ENCODE assay signal across 8 cellular contexts in genomic region chr10:103884681-103885139, GRCh38. TPM values are rescaled to one million over a fixed set of nuclear protein-coding genes. Genes with fewer than 3 reads are reported as not detected.
A peak's percentile ranks its signal among the peaks of the same experiment; 100 is the strongest.
DNase-seq lines count a peak whose midpoint lies in the region; ATAC-seq and TF ChIP-seq lines count a peak whose summit lies in the region.

No MANE protein-coding gene starts in this region.

- H3K9me3 ChIP-seq in OCI-LY7 (ENCODE audit: low read length) (no peaks in the 10 kb centered on the region), vagina (no peaks in the 10 kb centered on the region)

- TF ChIP-seq CTCF in OCI-LY7 (conservative IDR thresholded peaks at IDR 0.05; ENCODE audit: low read length) = peak; percentile 91
- TF ChIP-seq CTCF in chondrocyte (IDR thresholded peaks at IDR 0.05) = peak; percentile 88
- peak; percentile 55 to 70 (median 61) for TF ChIP-seq CTCF in vagina (IDR thresholded peaks at IDR 0.05)

- no peak overlapping the region for H3K4me3 ChIP-seq in Jurkat, Clone E6-1 (ENCODE audit: low read length)
- H3K4me3 ChIP-seq in OCI-LY7 (ENCODE audit: low read depth, low read length, poor library complexity, severe bottlenecking) = no peak overlapping the region
- H3K4me3 ChIP-seq in vagina = no peak overlapping the region

- no peaks in the 10 kb centered on the region for H4K20me1 ChIP-seq in OCI-LY7 (ENCODE audit: insufficient read depth, low read length)

- no peak overlapping the region for H2AFZ ChIP-seq in OCI-LY7 (ENCODE audit: low read length)

- peaks cover 7% of the 10 kb centered on the region; the same call in 1 of the 2 replicates for H3K36me3 ChIP-seq in OCI-LY7 (ENCODE audit: insufficient read depth, low read length)
- H3K36me3 ChIP-seq in vagina = peaks cover 0 to 31% of the 10 kb centered on the region in 2 donors

- no peaks in the 10 kb centered on the region for H3K27me3 ChIP-seq in vagina

- H3K4me1 Mint-ChIP-seq in chondrocyte (ENCODE audit: low read depth) = peaks cover 23% of the 10 kb centered on the region

- POLR2A ChIA-PET in OCI-LY7 (lab: Charles Lee) = interaction anchor here (0.5 to 0.7 kb wide), 2 partner anchors 238 to 277 kb away, joined by 3 to 4 read pairs; partner anchors contain the start of gene SFR1

- intact Hi-C loops in Right ventricle myocardium inferior (cut with DNase I) (loop anchor here (5.0 kb wide), 2 partner anchors 143 to 198 kb away; no protein-coding TSS in a partner anchor), cardiac septum (cut with DNase I) (loop anchor here (5.0 kb wide), 2 partner anchors 83 to 158 kb away; partner anchors contain the start of gene SLK), OCI-LY7 (cut with micrococcal nuclease; ENCODE audit: unreplicated experiment) (loop anchor here (1.0 kb wide), 1 partner anchor 171 kb away; no protein-coding TSS in a partner anchor), vagina (cut with DNase I) (no loop called here)

- ATAC-seq in Right ventricle myocardium inferior = peak; percentile 58
- ATAC-seq in left lobe of liver = peak; percentile 83

- H3K79me2 ChIP-seq in OCI-LY7 (ENCODE audit: insufficient read depth, low read depth, low read length) = no peaks in the 10 kb centered on the region

- DNase-seq in Right ventricle myocardium inferior (ENCODE audit: missing footprints) (no peak), cardiac septum (ENCODE audit: low spot score) (no peak), OCI-LY7 (ENCODE audit: low spot score) (peak; percentile 49), chondrocyte (ENCODE audit: low spot score) (no peak), left lobe of liver (ENCODE audit: low spot score) (no peak), vagina (ENCODE audit: extremely low spot score in 2 of 2) (peak in 1 of 2 donors; percentile 79)
- peak; percentile 60 for DNase-seq in Jurkat, Clone E6-1 (ENCODE audit: low read depth, low spot score)
- DNase-seq in activated effector memory CD4-positive, alpha-beta T cell treated with anti-CD3 and anti-CD28 coated beads, Interleukin-2, amount 50 U/mL, for 16 hours = no peak

- H3K4me2 ChIP-seq in OCI-LY7 (ENCODE audit: low read length) = no peak overlapping the region

- TF ChIP-seq POLR2A in vagina (IDR thresholded peaks at IDR 0.05) = no peak

- CTCF ChIA-PET in OCI-LY7 (lab: Charles Lee; ENCODE audit: unreplicated experiment) = no interaction called here

- H3K4me3 Mint-ChIP-seq in chondrocyte (ENCODE audit: unreplicated experiment) = no peak overlapping the region

- H3K36me3 Mint-ChIP-seq in chondrocyte (ENCODE audit: low read depth) = peaks cover 16% of the 10 kb centered on the region

- H3K9me2 ChIP-seq in OCI-LY7 (ENCODE audit: insufficient read depth, low read length) = no peaks in the 10 kb centered on the region

- no peaks in the 10 kb centered on the region for H3K27me3 Mint-ChIP-seq in chondrocyte (ENCODE audit: low read depth)

- no peaks in the 10 kb centered on the region for H3K9me3 Mint-ChIP-seq in chondrocyte (ENCODE audit: low read depth)

- H3K27ac ChIP-seq in OCI-LY7 (ENCODE audit: low read depth, low read length, poor library complexity, severe bottlenecking) = no peak overlapping the region
- H3K27ac ChIP-seq in vagina = no peak overlapping the region

- H3K27ac Mint-ChIP-seq in chondrocyte (ENCODE audit: unreplicated experiment) = no peak overlapping the region

- BruUV-seq in OCI-LY7 (replicated peaks; lab: Mats Ljungman, UMichigan) = no TSS peak

- H3K4me1 ChIP-seq in OCI-LY7 (ENCODE audit: insufficient read depth, low read length, poor library complexity, severe bottlenecking) = no peaks in the 10 kb centered on the region
- H3K4me1 ChIP-seq in vagina = peaks cover 42% of the 10 kb centered on the region

RNA-seq across cellular contexts. Expression of gene SH3PXD2A, which starts 29.3 kb away (rescaled TPM):
- total RNA-seq in Right ventricle myocardium inferior = 28.7 TPM
- 45.0 TPM for total RNA-seq in cardiac septum
- 16.9 TPM for polyA plus RNA-seq in Jurkat, Clone E6-1 (2012; ENCODE audit: insufficient read depth, insufficient read length)
- 0.85 and 1.3 TPM in 2 replicates for total RNA-seq in OCI-LY7 (2014; rRNA removed; shearing (Covaris generic))
- 5.8 and 5.9 TPM in 2 replicates for total RNA-seq in OCI-LY7 (2022)
- total RNA-seq in chondrocyte = 40.2 to 46.0 TPM (median 45.7 TPM) in 3 replicates
- total RNA-seq in left lobe of liver = 43.5 TPM
- total RNA-seq in vagina = 56.2 TPM

RNA-seq across cellular contexts. Expression of gene STN1, which starts 33.3 kb away (rescaled TPM):
- total RNA-seq in Right ventricle myocardium inferior (30.1 TPM), cardiac septum (33.9 TPM), OCI-LY7 (2022) (24.3 and 24.5 TPM in 2 replicates), chondrocyte (15.8 to 22.5 TPM (median 20.4 TPM) in 3 replicates), left lobe of liver (5.8 TPM), vagina (22.3 TPM)
- polyA plus RNA-seq in Jurkat, Clone E6-1 (2012; ENCODE audit: insufficient read depth, insufficient read length) = 71.9 TPM
- total RNA-seq in OCI-LY7 (2014; rRNA removed; shearing (Covaris generic)) = 19.5 and 20.9 TPM in 2 replicates

Comparison
In these comparisons a context has a peak if more than half of its experiments do, and no peak if none do; other contexts are left out.
1. DNase-seq: peak in Jurkat, Clone E6-1 (single experiment) and OCI-LY7 (single experiment); none in Right ventricle myocardium inferior (single experiment), cardiac septum (single experiment), chondrocyte (single experiment), left lobe of liver (single experiment) and activated effector memory CD4-positive, alpha-beta T cell treated with anti-CD3 and anti-CD28 coated beads, Interleukin-2, amount 50 U/mL, for 16 hours (single experiment).
2. Peak in every context shown above with its lines, with median percentiles within 50 percentile points of each other: CTCF ChIP-seq.